In the genomic region with DNA sequence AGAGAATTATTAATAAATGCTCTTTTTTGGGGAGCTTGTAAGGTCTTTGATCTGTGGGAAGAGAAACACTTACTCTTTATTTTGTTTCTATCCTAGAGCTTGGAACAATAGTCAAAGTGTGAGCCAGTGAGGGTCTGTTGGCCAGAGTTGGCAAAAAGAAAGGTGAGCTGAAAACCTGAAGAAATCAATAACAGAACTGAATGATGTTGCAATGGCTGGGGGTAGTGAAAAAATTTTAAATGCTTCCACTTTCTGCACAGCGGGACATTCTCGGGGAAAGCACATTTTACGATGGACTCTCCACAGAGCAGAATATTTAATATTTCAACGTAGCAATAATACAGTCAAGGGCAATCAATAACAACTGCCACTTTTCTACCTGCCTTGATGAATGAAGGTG, we compare ENCODE assay signal across 19 cellular contexts.
DNase-seq lines count a peak whose midpoint lies in the region; ATAC-seq, FAIRE-seq and TF ChIP-seq lines count a peak whose summit lies in the region.
"Had no signal": no experiment of that assay in that cellular context is flagged by ENCODE, and none has a peak within 500 bp of the region (broad histone marks: within the 10 kb centered on the region; RNA-seq: fewer than 3 reads in every experiment).

No MANE protein-coding gene starts in this region.

- H3K79me2 ChIP-seq in HepG2 (ENCODE audit: insufficient read depth, low read length) = no peaks in the 10 kb centered on the region
- no peaks in the 10 kb centered on the region for H3K79me2 ChIP-seq in smooth muscle cell (ENCODE audit: low read depth)

- no peaks in the 10 kb centered on the region for H3F3A ChIP-seq in smooth muscle cell (ENCODE audit: low read depth)

- no peaks in the 10 kb centered on the region for H3K27me3 ChIP-seq in liver (ENCODE audit: control insufficient read depth in 4 of 4, insufficient read depth in 4 of 4, low read length in 3 of 4)
- H3K27me3 ChIP-seq in HepG2 (ENCODE audit: control insufficient read depth in 1 of 2, insufficient read depth in 2 of 2, low read length in 2 of 2) = no peaks in the 10 kb centered on the region; a peak in 2 of 5 replicates
- no peaks in the 10 kb centered on the region for H3K27me3 ChIP-seq in smooth muscle cell (ENCODE audit: low read depth)

- TF ChIP-seq EP300 in HepG2 (IDR thresholded peaks at IDR 0.05; ENCODE audit: low read depth in 2 of 2, low read length in 2 of 2) = no peak
- TF ChIP-seq EP300 in HepG2 (CRISPR knock-in tag; IDR thresholded peaks at IDR 0.05; ENCODE audit: borderline replicate concordance) = no peak

- no peak overlapping the region for H2AFZ ChIP-seq in HepG2 (ENCODE audit: low read length)
- H2AFZ ChIP-seq in smooth muscle cell (ENCODE audit: low read depth) = no peak overlapping the region
- H2AFZ ChIP-seq: GM23248 had no signal

- in situ Hi-C loops in HepG2 (cut with HindIII; ENCODE audit: extremely low pct_ligation_motif_present, low pct_unique_long_range_greater_than_20kb) = no loop called here

- CTCF ChIA-PET in HepG2 (lab: Yijun Ruan, JAX; ENCODE audit: low intra/inter-chr PET ratio, low total read pairs) = no interaction called here

- no peaks in the 10 kb centered on the region for H3K36me3 ChIP-seq in liver (ENCODE audit: control insufficient read depth in 4 of 4, insufficient read depth in 3 of 4, low read depth in 1 of 4, low read length in 3 of 4)
- H3K36me3 ChIP-seq in HepG2 (replicated peaks in 1 of 2; ENCODE audit: control insufficient read depth in 1 of 2, insufficient read depth in 2 of 2, low read length in 2 of 2) = no peaks in the 10 kb centered on the region
- no peaks in the 10 kb centered on the region for H3K36me3 ChIP-seq in smooth muscle cell (ENCODE audit: low read depth)
- H3K36me3 ChIP-seq: HAP-1 had no signal

- TF ChIP-seq CTCF in liver (IDR thresholded peaks at IDR 0.05; ENCODE audit: low read depth, low read length, missing input control) (no peak), HepG2 (CRISPR knock-in tag; IDR thresholded peaks at IDR 0.05) (no peak), smooth muscle cell (IDR thresholded peaks at IDR 0.05; ENCODE audit: borderline replicate concordance, insufficient read depth, poor library complexity, severe bottlenecking) (no peak)

- 39% methylated on average over 4 of the region's 4 CpGs for WGBS in liver
- 2% methylated on average over 4 of the region's 4 CpGs for WGBS in HepG2 (ENCODE audit: low lambda C conversion rate)
- 97% methylated on average over 4 of the region's 4 CpGs for WGBS in smooth muscle cell (ENCODE audit: low lambda C conversion rate)

- no peak for TF ChIP-seq POLR2A in HepG2 (IDR thresholded peaks at IDR 0.05; ENCODE audit: insufficient read depth in 1 of 2, low read depth in 2 of 2, low read length in 2 of 2)

- no peak for DNase-seq in HepG2 (ENCODE audit: low spot score)
- no peak for DNase-seq in caudate nucleus (lab: John Stamatoyannopoulos, UW)
- no peak for DNase-seq in smooth muscle cell (lab: John Stamatoyannopoulos, UW; ENCODE audit: unreplicated experiment)
- DNase-seq: ACHN; AML-193; Caco-2; CD4-positive, alpha-beta T cell; GDM1; GM23248 had no signal

- H3K4me2 ChIP-seq in HepG2 (ENCODE audit: low read depth, low read length) (no peak overlapping the region), smooth muscle cell (no peak overlapping the region)

- ATAC-seq in HepG2 (no peak), HG03432 (IDR thresholded peaks at IDR 0.05; ENCODE audit: unreplicated experiment) (no peak), HG02610 (IDR thresholded peaks at IDR 0.05; ENCODE audit: unreplicated experiment) (no peak)

- H3K27ac ChIP-seq in liver (ENCODE audit: low read depth in 1 of 2, low read length in 2 of 2) = peak overlapping the region; percentile 85 to 96
- no peak overlapping the region for H3K27ac ChIP-seq in HepG2 (ENCODE audit: extremely low read length, insufficient read depth, low read length)
- H3K27ac ChIP-seq in caudate nucleus (ENCODE audit: low read depth, low read length) = peak overlapping the region; percentile 39
- peak overlapping the region; percentile 5 for H3K27ac ChIP-seq in smooth muscle cell (ENCODE audit: low read depth)
- H3K27ac ChIP-seq: C4-2B, GM23248 had no signal

- intact Hi-C loops in HepG2 (cut with micrococcal nuclease; ENCODE audit: unreplicated experiment) = no loop called here

- no peaks in the 10 kb centered on the region for H3K9me3 ChIP-seq in liver (ENCODE audit: control insufficient read depth in 4 of 4, low read length in 3 of 4)
- no peaks in the 10 kb centered on the region for H3K9me3 ChIP-seq in HepG2 (ENCODE audit: low read length)
- H3K9me3 ChIP-seq in smooth muscle cell (replicated peaks; ENCODE audit: low read depth) = no peaks in the 10 kb centered on the region
- H3K9me3 ChIP-seq: Caco-2, HAP-1 had no signal

- no TSS peak for BruUV-seq in HepG2 (replicated peaks; lab: Mats Ljungman, UMichigan)

- H4K20me1 ChIP-seq in HepG2 (ENCODE audit: insufficient read depth, low read length) (no peaks in the 10 kb centered on the region), smooth muscle cell (ENCODE audit: low read depth) (no peaks in the 10 kb centered on the region)

- H3K4me1 ChIP-seq in liver (ENCODE audit: control insufficient read depth in 4 of 4, insufficient read depth in 4 of 4, low read length in 3 of 4) (peaks cover 10 to 29% (median 22%) of the 10 kb centered on the region in 4 donors), HepG2 (ENCODE audit: insufficient read depth, low read length) (peaks cover 8% of the 10 kb centered on the region), smooth muscle cell (ENCODE audit: low read depth) (no peaks in the 10 kb centered on the region)
- H3K4me1 ChIP-seq: Caco-2 had no signal

- no peak overlapping the region for H3K4me3 ChIP-seq in liver (ENCODE audit: low read depth in 1 of 3, low read length in 3 of 3)
- H3K4me3 ChIP-seq in HepG2 (replicated peaks in 1 of 3; ENCODE audit: insufficient read depth in 1 of 3, low read depth in 2 of 3, low read length in 3 of 3) = no peak overlapping the region
- H3K4me3 ChIP-seq in smooth muscle cell = no peak overlapping the region
- H3K4me3 ChIP-seq: GM23248, HAP-1 had no signal

- TF ChIP-seq RAD21 in liver (IDR thresholded peaks at IDR 0.05) (no peak), HepG2 (CRISPR knock-in tag; IDR thresholded peaks at IDR 0.05) (no peak)

- POLR2A ChIA-PET in HepG2 (lab: Yijun Ruan, JAX) = no interaction called here

- no peak for FAIRE-seq in HepG2 (lab: Jason Lieb, UNC)
- FAIRE-seq: A204.1, D721Med, GM12892, GM18507, HTR-8/SVneo had no signal

- H3K9ac ChIP-seq in liver (ENCODE audit: low read depth in 1 of 2, low read length in 2 of 2) (peak overlapping the region in 1 of 2 donors; percentile 44), HepG2 (ENCODE audit: insufficient read depth, low read depth, low read length) (no peak overlapping the region), smooth muscle cell (ENCODE audit: low read depth) (no peak overlapping the region)
- H3K9ac ChIP-seq: GM23248 had no signal

TF ChIP-seq in liver, 16 proteins besides CTCF, POLR2A, EP300 and RAD21 (continues in another document):
- no peak for TF ChIP-seq SP1 (IDR thresholded peaks at IDR 0.05)
- TF ChIP-seq NR2F2 (IDR thresholded peaks at IDR 0.05) = no peak
- no peak for TF ChIP-seq HNF4G (IDR thresholded peaks at IDR 0.05)
- no peak for TF ChIP-seq TAF1 (conservative IDR thresholded peaks at IDR 0.05)
- TF ChIP-seq FOXA2 (IDR thresholded peaks at IDR 0.05) = no peak

TF ChIP-seq in HepG2, 621 proteins besides CTCF, POLR2A, EP300 and RAD21 (continues in another document):
- TF ChIP-seq KDM1A (CRISPR knock-in tag; IDR thresholded peaks at IDR 0.05) (no peak), NR2F1 (CRISPR knock-in tag; IDR thresholded peaks at IDR 0.05) (no peak), TCF7L2 (IDR thresholded peaks at IDR 0.05; ENCODE audit: low read depth, low read length) (no peak), CCAR2 (optimal IDR thresholded peaks at IDR 0.05; ENCODE audit: low read depth, low read length) (no peak), ZNF572 (CRISPR knock-in tag; IDR thresholded peaks at IDR 0.05) (no peak), SKI (IDR thresholded peaks at IDR 0.05; ENCODE audit: partially characterized antibody) (no peak), SSRP1 (CRISPR knock-in tag; IDR thresholded peaks at IDR 0.05) (no peak), CAMTA2 (CRISPR knock-in tag; IDR thresholded peaks at IDR 0.05; ENCODE audit: borderline replicate concordance) (no peak)
- TF ChIP-seq, protein P1, sequence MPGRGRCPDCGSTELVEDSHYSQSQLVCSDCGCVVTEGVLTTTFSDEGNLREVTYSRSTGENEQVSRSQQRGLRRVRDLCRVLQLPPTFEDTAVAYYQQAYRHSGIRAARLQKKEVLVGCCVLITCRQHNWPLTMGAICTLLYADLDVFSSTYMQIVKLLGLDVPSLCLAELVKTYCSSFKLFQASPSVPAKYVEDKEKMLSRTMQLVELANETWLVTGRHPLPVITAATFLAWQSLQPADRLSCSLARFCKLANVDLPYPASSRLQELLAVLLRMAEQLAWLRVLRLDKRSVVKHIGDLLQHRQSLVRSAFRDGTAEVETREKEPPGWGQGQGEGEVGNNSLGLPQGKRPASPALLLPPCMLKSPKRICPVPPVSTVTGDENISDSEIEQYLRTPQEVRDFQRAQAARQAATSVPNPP (CRISPR knock-in tag; IDR thresholded peaks at IDR 0.05) = no peak
- TF ChIP-seq, protein P2, sequence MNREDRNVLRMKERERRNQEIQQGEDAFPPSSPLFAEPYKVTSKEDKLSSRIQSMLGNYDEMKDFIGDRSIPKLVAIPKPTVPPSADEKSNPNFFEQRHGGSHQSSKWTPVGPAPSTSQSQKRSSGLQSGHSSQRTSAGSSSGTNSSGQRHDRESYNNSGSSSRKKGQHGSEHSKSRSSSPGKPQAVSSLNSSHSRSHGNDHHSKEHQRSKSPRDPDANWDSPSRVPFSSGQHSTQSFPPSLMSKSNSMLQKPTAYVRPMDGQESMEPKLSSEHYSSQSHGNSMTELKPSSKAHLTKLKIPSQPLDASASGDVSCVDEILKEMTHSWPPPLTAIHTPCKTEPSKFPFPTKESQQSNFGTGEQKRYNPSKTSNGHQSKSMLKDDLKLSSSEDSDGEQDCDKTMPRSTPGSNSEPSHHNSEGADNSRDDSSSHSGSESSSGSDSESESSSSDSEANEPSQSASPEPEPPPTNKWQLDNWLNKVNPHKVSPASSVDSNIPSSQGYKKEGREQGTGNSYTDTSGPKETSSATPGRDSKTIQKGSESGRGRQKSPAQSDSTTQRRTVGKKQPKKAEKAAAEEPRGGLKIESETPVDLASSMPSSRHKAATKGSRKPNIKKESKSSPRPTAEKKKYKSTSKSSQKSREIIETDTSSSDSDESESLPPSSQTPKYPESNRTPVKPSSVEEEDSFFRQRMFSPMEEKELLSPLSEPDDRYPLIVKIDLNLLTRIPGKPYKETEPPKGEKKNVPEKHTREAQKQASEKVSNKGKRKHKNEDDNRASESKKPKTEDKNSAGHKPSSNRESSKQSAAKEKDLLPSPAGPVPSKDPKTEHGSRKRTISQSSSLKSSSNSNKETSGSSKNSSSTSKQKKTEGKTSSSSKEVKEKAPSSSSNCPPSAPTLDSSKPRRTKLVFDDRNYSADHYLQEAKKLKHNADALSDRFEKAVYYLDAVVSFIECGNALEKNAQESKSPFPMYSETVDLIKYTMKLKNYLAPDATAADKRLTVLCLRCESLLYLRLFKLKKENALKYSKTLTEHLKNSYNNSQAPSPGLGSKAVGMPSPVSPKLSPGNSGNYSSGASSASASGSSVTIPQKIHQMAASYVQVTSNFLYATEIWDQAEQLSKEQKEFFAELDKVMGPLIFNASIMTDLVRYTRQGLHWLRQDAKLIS (CRISPR knock-in tag; IDR thresholded peaks at IDR 0.05) = no peak
